8 cellular contexts compared by ENCODE assay signal in the genomic region with DNA sequence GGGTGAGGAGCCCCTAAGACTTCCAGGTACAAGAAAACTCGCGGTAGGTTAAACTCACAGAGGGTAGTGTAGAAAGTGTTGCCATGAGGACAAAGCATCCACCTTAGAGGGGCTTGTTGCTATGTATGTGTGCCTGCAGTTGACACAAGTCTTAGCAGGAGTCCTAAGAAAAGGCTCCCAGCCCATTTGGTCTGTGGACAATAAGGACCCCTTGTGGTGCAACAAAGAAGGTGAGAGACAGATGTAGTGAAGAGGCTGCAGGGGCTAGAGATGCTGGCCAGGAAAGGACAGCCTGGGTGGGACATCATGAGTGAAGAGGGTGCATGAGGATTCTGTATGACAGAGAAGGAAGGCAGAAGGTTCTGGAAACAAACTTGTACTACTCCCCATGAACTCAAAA. TPM values are rescaled to one million over a fixed set of nuclear protein-coding genes. Genes with fewer than 3 reads are reported as not detected.
DNase-seq lines count a peak whose midpoint lies in the region; ATAC-seq and TF ChIP-seq lines count a peak whose summit lies in the region.

No MANE protein-coding gene starts in this region.

- no peaks in the 10 kb centered on the region for H3K36me3 ChIP-seq in esophagus squamous epithelium

- H3K27ac Mint-ChIP-seq in activated CD8-positive, alpha-beta memory T cell treated with anti-CD3 and anti-CD28 coated beads, Interleukin-2, amount 10 ng/mL, durations not matched to agents 7 days and 5 days: peak overlapping the region; percentile 18

- no peak overlapping the region for H3K27ac ChIP-seq in esophagus squamous epithelium

- H3K36me3 Mint-ChIP-seq in activated CD8-positive, alpha-beta memory T cell treated with anti-CD3 and anti-CD28 coated beads, Interleukin-2, amount 10 ng/mL, durations not matched to agents 7 days and 5 days: peaks cover 17% of the 10 kb centered on the region

- CTCF ChIA-PET in activated CD8-positive, alpha-beta memory T cell treated with anti-CD3 and anti-CD28 coated beads, Interleukin-2, amount 10 ng/mL, durations not matched to agents 7 days and 5 days (lab: Charles Lee): interaction anchor here (0.6 to 15.8 kb wide), 45 partner anchors 9 to 197 kb away, joined by 3 to 488 read pairs (median 6); partner anchors contain the start of genes DYRK3, EIF2D, FCMR and IL10

- H3K4me1 Mint-ChIP-seq in activated CD8-positive, alpha-beta memory T cell treated with anti-CD3 and anti-CD28 coated beads, Interleukin-2, amount 10 ng/mL, durations not matched to agents 7 days and 5 days: peaks cover 55% of the 10 kb centered on the region

- DNase-seq in activated CD8-positive, alpha-beta memory T cell treated with anti-CD3 and anti-CD28 coated beads, Interleukin-2, amount 10 ng/mL, durations not matched to agents 7 days and 5 days: peak; percentile 72
- DNase-seq in activated CD8-positive, alpha-beta memory T cell treated with anti-CD3 and anti-CD28 coated beads, Interleukin-2, amount 50 U/mL, for 48 hours: no peak
- DNase-seq in T-helper 2 cell (peak in 3 of 5 experiments; percentile 21 to 83 (median 46)), esophagus squamous epithelium (lab: John Stamatoyannopoulos, UW) (no peak), retinal pigment epithelial cell (ENCODE audit: low read depth) (no peak), DMS79 (lab: John Stamatoyannopoulos, UW) (no peak)

- H3K9me3 ChIP-seq in esophagus squamous epithelium: peaks cover 0 to 5% (median 5%) of the 10 kb centered on the region in 3 donors

- intact Hi-C loops in esophagus squamous epithelium (cut with DNase I): no loop called here

- no peak overlapping the region for H3K4me3 Mint-ChIP-seq in activated CD8-positive, alpha-beta memory T cell treated with anti-CD3 and anti-CD28 coated beads, Interleukin-2, amount 10 ng/mL, durations not matched to agents 7 days and 5 days

- TF ChIP-seq CTCF in esophagus squamous epithelium (IDR thresholded peaks at IDR 0.05): peak in 4 of 6 experiments; percentile 6 to 40 (median 22)
- TF ChIP-seq CTCF in retinal pigment epithelial cell (conservative IDR thresholded peaks at IDR 0.05; ENCODE audit: low read depth, low read length): peak; percentile 57

- H3K9me3 Mint-ChIP-seq in activated CD8-positive, alpha-beta memory T cell treated with anti-CD3 and anti-CD28 coated beads, Interleukin-2, amount 10 ng/mL, durations not matched to agents 7 days and 5 days (ENCODE audit: low read depth): peaks cover 10% of the 10 kb centered on the region

- H3K27me3 ChIP-seq in esophagus squamous epithelium: peaks cover 0 to 11% (median 0%) of the 10 kb centered on the region in 4 donors

- peaks cover 2% of the 10 kb centered on the region for H3K27me3 Mint-ChIP-seq in activated CD8-positive, alpha-beta memory T cell treated with anti-CD3 and anti-CD28 coated beads, Interleukin-2, amount 10 ng/mL, durations not matched to agents 7 days and 5 days

- H3K4me3 ChIP-seq in esophagus squamous epithelium (no peak overlapping the region), retinal pigment epithelial cell (ENCODE audit: low read length) (no peak overlapping the region)

- 65 to 88% methylated on average over 2 of the region's 2 CpGs for WGBS in esophagus squamous epithelium, 2 donors

- TF ChIP-seq POLR2A in esophagus squamous epithelium (IDR thresholded peaks at IDR 0.05): no peak

- ATAC-seq in activated CD8-positive, alpha-beta memory T cell treated with anti-CD3 and anti-CD28 coated beads, Interleukin-2, amount 10 ng/mL, durations not matched to agents 7 days and 5 days: peak; percentile 89
- ATAC-seq in HG03342 (IDR thresholded peaks at IDR 0.05; ENCODE audit: unreplicated experiment) (peak; percentile 73), HG03432 (IDR thresholded peaks at IDR 0.05; ENCODE audit: unreplicated experiment) (no peak)

- peaks cover 0 to 14% (median 4%) of the 10 kb centered on the region in 3 donors for H3K4me1 ChIP-seq in esophagus squamous epithelium

RNA-seq across cellular contexts. Expression of gene IL10, which starts 36.3 kb away (rescaled TPM):
- total RNA-seq in activated CD8-positive, alpha-beta memory T cell treated with anti-CD3 and anti-CD28 coated beads, Interleukin-2, amount 10 ng/mL, durations not matched to agents 7 days and 5 days: not detected
- 1 to 10 TPM in 2 of 4 donors, under 1 TPM in 1, not detected in 1; 0.70 to 2.5 (median 1.5) TPM for total RNA-seq in esophagus squamous epithelium

RNA-seq across cellular contexts. Expression of gene IL19, which starts 38.0 kb away (rescaled TPM):
- not detected for total RNA-seq in activated CD8-positive, alpha-beta memory T cell treated with anti-CD3 and anti-CD28 coated beads, Interleukin-2, amount 10 ng/mL, durations not matched to agents 7 days and 5 days
- 10 to 100 TPM in 2 of 4 donors, under 1 TPM in 1, not detected in 1; 0.23 to 16.8 (median 16.3) TPM for total RNA-seq in esophagus squamous epithelium

RNA-seq across cellular contexts. Expression of gene IL20, which starts 56.8 kb away (rescaled TPM):
- total RNA-seq in activated CD8-positive, alpha-beta memory T cell treated with anti-CD3 and anti-CD28 coated beads, Interleukin-2, amount 10 ng/mL, durations not matched to agents 7 days and 5 days: not detected
- total RNA-seq in esophagus squamous epithelium: 1 to 10 TPM in 1 of 4 donors, not detected in 3; 1.1 TPM

Comparison
In these comparisons a context has a peak if more than half of its experiments do, and no peak if none do; other contexts are left out.
1. DNase-seq: peak in activated CD8-positive, alpha-beta memory T cell treated with anti-CD3 and anti-CD28 coated beads, Interleukin-2, amount 10 ng/mL, durations not matched to agents 7 days and 5 days (single experiment) and T-helper 2 cell (3 of 5); none in activated CD8-positive, alpha-beta memory T cell treated with anti-CD3 and anti-CD28 coated beads, Interleukin-2, amount 50 U/mL, for 48 hours (single experiment), esophagus squamous epithelium (single experiment), retinal pigment epithelial cell (single experiment) and DMS79 (single experiment).